15 cellular contexts compared by ENCODE assay signal in the genomic region with DNA sequence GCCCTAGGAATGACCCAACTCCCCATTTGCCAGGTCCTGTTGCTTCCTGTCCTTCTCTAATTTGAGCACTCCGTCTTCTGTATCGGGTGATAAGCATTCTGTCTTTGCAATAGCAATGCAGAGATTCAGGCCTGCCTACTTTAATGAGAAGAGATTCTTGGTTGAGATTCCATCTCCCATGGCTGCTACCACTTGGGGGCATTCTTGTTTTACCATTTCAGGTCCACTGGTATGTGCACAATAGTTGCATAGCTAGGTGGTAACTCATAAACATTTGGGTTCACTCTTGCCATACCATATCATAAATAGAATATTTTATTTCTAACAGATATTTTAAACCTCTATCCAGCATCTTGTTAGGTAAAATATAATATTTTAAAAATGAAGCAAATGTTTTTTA. TPM values are rescaled to one million over a fixed set of nuclear protein-coding genes. Genes with fewer than 3 reads are reported as not detected.
A peak's percentile ranks its signal among the peaks of the same experiment; 100 is the strongest.
DNase-seq lines count a peak whose midpoint lies in the region; ATAC-seq, FAIRE-seq and TF ChIP-seq lines count a peak whose summit lies in the region.
"Had no signal": no experiment of that assay in that cellular context is flagged by ENCODE, and none has a peak within 500 bp of the region (broad histone marks: within the 10 kb centered on the region; RNA-seq: fewer than 3 reads in every experiment).

No MANE protein-coding gene starts in this region.

- H3F3A ChIP-seq in PC-3 (ENCODE audit: low read length, unreplicated experiment), result no peaks in the 10 kb centered on the region
- H3F3A ChIP-seq in smooth muscle cell (ENCODE audit: low read depth), result no peaks in the 10 kb centered on the region

- H4K20me1 ChIP-seq in PC-3 (ENCODE audit: low read length) (no peaks in the 10 kb centered on the region), smooth muscle cell (ENCODE audit: low read depth) (no peaks in the 10 kb centered on the region)

- intact Hi-C loops in PC-3 (cut with micrococcal nuclease), result no loop called here

- H3K9ac ChIP-seq in PC-3 (ENCODE audit: low read length) (no peak overlapping the region), smooth muscle cell (ENCODE audit: low read depth) (no peak overlapping the region)

- no peaks in the 10 kb centered on the region for H3K4me1 ChIP-seq in PC-3 (ENCODE audit: insufficient read depth, low read length)
- no peaks in the 10 kb centered on the region for H3K4me1 ChIP-seq in foreskin keratinocyte
- H3K4me1 ChIP-seq in smooth muscle cell (ENCODE audit: low read depth), result no peaks in the 10 kb centered on the region

- H3K4me3 ChIP-seq in PC-3 (ENCODE audit: low read length), result no peak overlapping the region
- H3K4me3 ChIP-seq in smooth muscle cell, result no peak overlapping the region

- DNase-seq in DMS 273 (lab: John Stamatoyannopoulos, UW; ENCODE audit: unreplicated experiment), result peak; percentile 2
- DNase-seq in DMS 273 treated with DMSO at 0.1 percent for 48 hours (lab: John Stamatoyannopoulos, UW), result no peak
- no peak for DNase-seq in GM12892 (ENCODE audit: insufficient read length)
- DNase-seq in PC-3, result peak; percentile 20
- peak in 1 of 2 donors; percentile 38 for DNase-seq in foreskin keratinocyte
- DNase-seq in smooth muscle cell (lab: John Stamatoyannopoulos, UW; ENCODE audit: unreplicated experiment), result no peak
- DNase-seq in amygdala (lab: John Stamatoyannopoulos, UW), result no peak
- DNase-seq: activated CD4-positive, alpha-beta memory T cell treated with anti-CD3 and anti-CD28 coated beads for 36 hours; amniotic stem cell; GDM1; NCI-H1694 treated with DMSO at 0.1 percent for 48 hours; stimulated activated CD4-positive, alpha-beta T cell treated with anti-CD3 and anti-CD28 coated beads, Interleukin-4, amount 100 ng/mL, for 1 hour had no signal

- WGBS in smooth muscle cell (ENCODE audit: low lambda C conversion rate), result 83% methylated on average over 2 of the region's 2 CpGs

- no peak overlapping the region for H2AFZ ChIP-seq in PC-3 (ENCODE audit: low read length)
- H2AFZ ChIP-seq in smooth muscle cell (ENCODE audit: low read depth), result no peak overlapping the region

- H3K4me2 ChIP-seq in PC-3 (ENCODE audit: low read length) (no peak overlapping the region), smooth muscle cell (no peak overlapping the region)

- H3K27ac ChIP-seq in PC-3 (ENCODE audit: low read length) (no peak overlapping the region), foreskin keratinocyte (no peak overlapping the region), smooth muscle cell (ENCODE audit: low read depth) (no peak overlapping the region)
- H3K27ac ChIP-seq: 22Rv1, epithelial cell of prostate had no signal

- BruUV-seq in PC-3 (replicated peaks; lab: Mats Ljungman, UMichigan), result no TSS peak

- ATAC-seq in PC-3 (no peak), foreskin keratinocyte (peak; percentile 25), GM21825 (IDR thresholded peaks at IDR 0.05; ENCODE audit: unreplicated experiment) (no peak)

- TF ChIP-seq CTCF in PC-3 (conservative IDR thresholded peaks at IDR 0.05; ENCODE audit: low read depth, low read length), result no peak
- peak; percentile 55 for TF ChIP-seq CTCF in foreskin keratinocyte (conservative IDR thresholded peaks at IDR 0.05)
- no peak for TF ChIP-seq CTCF in smooth muscle cell (IDR thresholded peaks at IDR 0.05; ENCODE audit: borderline replicate concordance, insufficient read depth, poor library complexity, severe bottlenecking)

- CTCF ChIA-PET in PC-3 (lab: Charles Lee), result no interaction called here

- no peaks in the 10 kb centered on the region for H3K27me3 ChIP-seq in PC-3 (ENCODE audit: low read length)
- H3K27me3 ChIP-seq in foreskin keratinocyte, result no peaks in the 10 kb centered on the region
- no peaks in the 10 kb centered on the region for H3K27me3 ChIP-seq in smooth muscle cell (ENCODE audit: low read depth)

- POLR2A ChIA-PET in PC-3 (lab: Charles Lee; ENCODE audit: unreplicated experiment), result no interaction called here

- H3K9me3 ChIP-seq in PC-3 (ENCODE audit: low read length), result no peaks in the 10 kb centered on the region
- no peaks in the 10 kb centered on the region for H3K9me3 ChIP-seq in smooth muscle cell (replicated peaks; ENCODE audit: low read depth)

- TF ChIP-seq POLR2A in GM12892 (IDR thresholded peaks at IDR 0.05; ENCODE audit: low read depth, low read length), result no peak

- no peaks in the 10 kb centered on the region for H3K9me2 ChIP-seq in PC-3 (replicated peaks; ENCODE audit: low read length)

- H3K79me2 ChIP-seq in PC-3 (ENCODE audit: low read length) (no peaks in the 10 kb centered on the region), smooth muscle cell (ENCODE audit: low read depth) (no peaks in the 10 kb centered on the region)

- peak; percentile 30 for FAIRE-seq in GM12892 (lab: Jason Lieb, UNC)

- no peaks in the 10 kb centered on the region for H3K36me3 ChIP-seq in PC-3 (ENCODE audit: low read depth, low read length)
- H3K36me3 ChIP-seq in smooth muscle cell (ENCODE audit: low read depth), result no peaks in the 10 kb centered on the region

RNA-seq across cellular contexts. Expression of a gene that starts 34.4 kb away (rescaled TPM):
- polyA plus RNA-seq in GM12892 (2012; ENCODE audit: missing spikeins), result not detected
- total RNA-seq in PC-3 (2014; rRNA removed) (not detected in 2 replicates), foreskin keratinocyte (not detected in 2 replicates), smooth muscle cell (not detected in 2 replicates)
- polyA plus RNA-seq in foreskin keratinocyte (not detected in 2 replicates), smooth muscle cell (0.97 TPM in 1 of 2 replicates, not detected in the other)

Comparison
In these comparisons a context has a peak if more than half of its experiments do, and no peak if none do; other contexts are left out.
1. DNase-seq: peak in DMS 273 (single experiment) and PC-3 (single experiment); none in DMS 273 treated with DMSO at 0.1 percent for 48 hours (single experiment), GM12892 (single experiment), smooth muscle cell (single experiment) and amygdala (0 of 56).